ENCODE assay signal across 2 cellular contexts in the genomic region with DNA sequence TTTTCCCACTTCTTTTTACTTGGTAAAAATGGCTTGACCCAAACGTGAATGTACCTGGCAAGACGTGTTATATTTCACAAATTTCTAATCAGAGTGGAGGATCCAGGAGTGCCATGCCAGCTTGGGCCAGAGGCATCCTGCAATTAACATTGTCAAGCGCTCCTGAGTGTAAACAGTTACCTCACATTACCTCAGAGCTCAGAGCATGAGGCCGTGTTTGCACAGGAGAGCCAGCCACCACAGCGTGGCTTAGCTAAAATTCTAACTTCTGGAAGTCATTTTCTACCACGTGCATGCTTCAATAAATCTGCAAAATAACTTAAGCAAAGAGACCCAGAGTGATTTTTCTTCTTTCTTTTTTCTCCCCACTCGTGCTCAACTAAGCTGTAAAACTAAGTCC.
A peak's percentile ranks its signal among the peaks of the same experiment; 100 is the strongest.
TF ChIP-seq lines count a peak whose summit lies in the region.

No MANE protein-coding gene starts in this region.

TF ChIP-seq in liver, 16 proteins besides CTCF, POLR2A, EP300 and RAD21 (continued from another document):
- TF ChIP-seq, protein P1, sequence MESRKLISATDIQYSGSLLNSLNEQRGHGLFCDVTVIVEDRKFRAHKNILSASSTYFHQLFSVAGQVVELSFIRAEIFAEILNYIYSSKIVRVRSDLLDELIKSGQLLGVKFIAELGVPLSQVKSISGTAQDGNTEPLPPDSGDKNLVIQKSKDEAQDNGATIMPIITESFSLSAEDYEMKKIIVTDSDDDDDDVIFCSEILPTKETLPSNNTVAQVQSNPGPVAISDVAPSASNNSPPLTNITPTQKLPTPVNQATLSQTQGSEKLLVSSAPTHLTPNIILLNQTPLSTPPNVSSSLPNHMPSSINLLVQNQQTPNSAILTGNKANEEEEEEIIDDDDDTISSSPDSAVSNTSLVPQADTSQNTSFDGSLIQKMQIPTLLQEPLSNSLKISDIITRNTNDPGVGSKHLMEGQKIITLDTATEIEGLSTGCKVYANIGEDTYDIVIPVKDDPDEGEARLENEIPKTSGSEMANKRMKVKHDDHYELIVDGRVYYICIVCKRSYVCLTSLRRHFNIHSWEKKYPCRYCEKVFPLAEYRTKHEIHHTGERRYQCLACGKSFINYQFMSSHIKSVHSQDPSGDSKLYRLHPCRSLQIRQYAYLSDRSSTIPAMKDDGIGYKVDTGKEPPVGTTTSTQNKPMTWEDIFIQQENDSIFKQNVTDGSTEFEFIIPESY (IDR thresholded peaks at IDR 0.05), result no peak
- TF ChIP-seq JUND (IDR thresholded peaks at IDR 0.05) (peak in 1 of 2 donors; percentile 23), TAF1 (conservative IDR thresholded peaks at IDR 0.05) (no peak), GABPA (IDR thresholded peaks at IDR 0.05 in 1 of 2, conservative IDR thresholded peaks at IDR 0.05 in 1 of 2) (no peak), FOXA1 (IDR thresholded peaks at IDR 0.05) (peak; percentile 77), NR2F2 (IDR thresholded peaks at IDR 0.05) (no peak), RXRA (IDR thresholded peaks at IDR 0.05) (peak; percentile 68 to 83), YY1 (IDR thresholded peaks at IDR 0.05) (peak; percentile 70), HNF4G (IDR thresholded peaks at IDR 0.05) (no peak), FOXA2 (IDR thresholded peaks at IDR 0.05) (peak; percentile 88)
- TF ChIP-seq, protein P2, sequence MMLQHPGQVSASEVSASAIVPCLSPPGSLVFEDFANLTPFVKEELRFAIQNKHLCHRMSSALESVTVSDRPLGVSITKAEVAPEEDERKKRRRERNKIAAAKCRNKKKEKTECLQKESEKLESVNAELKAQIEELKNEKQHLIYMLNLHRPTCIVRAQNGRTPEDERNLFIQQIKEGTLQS (IDR thresholded peaks at IDR 0.05), result no peak
- TF ChIP-seq, protein P3, sequence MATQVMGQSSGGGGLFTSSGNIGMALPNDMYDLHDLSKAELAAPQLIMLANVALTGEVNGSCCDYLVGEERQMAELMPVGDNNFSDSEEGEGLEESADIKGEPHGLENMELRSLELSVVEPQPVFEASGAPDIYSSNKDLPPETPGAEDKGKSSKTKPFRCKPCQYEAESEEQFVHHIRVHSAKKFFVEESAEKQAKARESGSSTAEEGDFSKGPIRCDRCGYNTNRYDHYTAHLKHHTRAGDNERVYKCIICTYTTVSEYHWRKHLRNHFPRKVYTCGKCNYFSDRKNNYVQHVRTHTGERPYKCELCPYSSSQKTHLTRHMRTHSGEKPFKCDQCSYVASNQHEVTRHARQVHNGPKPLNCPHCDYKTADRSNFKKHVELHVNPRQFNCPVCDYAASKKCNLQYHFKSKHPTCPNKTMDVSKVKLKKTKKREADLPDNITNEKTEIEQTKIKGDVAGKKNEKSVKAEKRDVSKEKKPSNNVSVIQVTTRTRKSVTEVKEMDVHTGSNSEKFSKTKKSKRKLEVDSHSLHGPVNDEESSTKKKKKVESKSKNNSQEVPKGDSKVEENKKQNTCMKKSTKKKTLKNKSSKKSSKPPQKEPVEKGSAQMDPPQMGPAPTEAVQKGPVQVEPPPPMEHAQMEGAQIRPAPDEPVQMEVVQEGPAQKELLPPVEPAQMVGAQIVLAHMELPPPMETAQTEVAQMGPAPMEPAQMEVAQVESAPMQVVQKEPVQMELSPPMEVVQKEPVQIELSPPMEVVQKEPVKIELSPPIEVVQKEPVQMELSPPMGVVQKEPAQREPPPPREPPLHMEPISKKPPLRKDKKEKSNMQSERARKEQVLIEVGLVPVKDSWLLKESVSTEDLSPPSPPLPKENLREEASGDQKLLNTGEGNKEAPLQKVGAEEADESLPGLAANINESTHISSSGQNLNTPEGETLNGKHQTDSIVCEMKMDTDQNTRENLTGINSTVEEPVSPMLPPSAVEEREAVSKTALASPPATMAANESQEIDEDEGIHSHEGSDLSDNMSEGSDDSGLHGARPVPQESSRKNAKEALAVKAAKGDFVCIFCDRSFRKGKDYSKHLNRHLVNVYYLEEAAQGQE (IDR thresholded peaks at IDR 0.05), result peak; percentile 58
- TF ChIP-seq, protein P4, sequence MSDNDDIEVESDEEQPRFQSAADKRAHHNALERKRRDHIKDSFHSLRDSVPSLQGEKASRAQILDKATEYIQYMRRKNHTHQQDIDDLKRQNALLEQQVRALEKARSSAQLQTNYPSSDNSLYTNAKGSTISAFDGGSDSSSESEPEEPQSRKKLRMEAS (IDR thresholded peaks at IDR 0.05), result peak; percentile 91

TF ChIP-seq in HepG2, 621 proteins besides CTCF, POLR2A, EP300 and RAD21 (continued from another document):
- TF ChIP-seq, protein P5, sequence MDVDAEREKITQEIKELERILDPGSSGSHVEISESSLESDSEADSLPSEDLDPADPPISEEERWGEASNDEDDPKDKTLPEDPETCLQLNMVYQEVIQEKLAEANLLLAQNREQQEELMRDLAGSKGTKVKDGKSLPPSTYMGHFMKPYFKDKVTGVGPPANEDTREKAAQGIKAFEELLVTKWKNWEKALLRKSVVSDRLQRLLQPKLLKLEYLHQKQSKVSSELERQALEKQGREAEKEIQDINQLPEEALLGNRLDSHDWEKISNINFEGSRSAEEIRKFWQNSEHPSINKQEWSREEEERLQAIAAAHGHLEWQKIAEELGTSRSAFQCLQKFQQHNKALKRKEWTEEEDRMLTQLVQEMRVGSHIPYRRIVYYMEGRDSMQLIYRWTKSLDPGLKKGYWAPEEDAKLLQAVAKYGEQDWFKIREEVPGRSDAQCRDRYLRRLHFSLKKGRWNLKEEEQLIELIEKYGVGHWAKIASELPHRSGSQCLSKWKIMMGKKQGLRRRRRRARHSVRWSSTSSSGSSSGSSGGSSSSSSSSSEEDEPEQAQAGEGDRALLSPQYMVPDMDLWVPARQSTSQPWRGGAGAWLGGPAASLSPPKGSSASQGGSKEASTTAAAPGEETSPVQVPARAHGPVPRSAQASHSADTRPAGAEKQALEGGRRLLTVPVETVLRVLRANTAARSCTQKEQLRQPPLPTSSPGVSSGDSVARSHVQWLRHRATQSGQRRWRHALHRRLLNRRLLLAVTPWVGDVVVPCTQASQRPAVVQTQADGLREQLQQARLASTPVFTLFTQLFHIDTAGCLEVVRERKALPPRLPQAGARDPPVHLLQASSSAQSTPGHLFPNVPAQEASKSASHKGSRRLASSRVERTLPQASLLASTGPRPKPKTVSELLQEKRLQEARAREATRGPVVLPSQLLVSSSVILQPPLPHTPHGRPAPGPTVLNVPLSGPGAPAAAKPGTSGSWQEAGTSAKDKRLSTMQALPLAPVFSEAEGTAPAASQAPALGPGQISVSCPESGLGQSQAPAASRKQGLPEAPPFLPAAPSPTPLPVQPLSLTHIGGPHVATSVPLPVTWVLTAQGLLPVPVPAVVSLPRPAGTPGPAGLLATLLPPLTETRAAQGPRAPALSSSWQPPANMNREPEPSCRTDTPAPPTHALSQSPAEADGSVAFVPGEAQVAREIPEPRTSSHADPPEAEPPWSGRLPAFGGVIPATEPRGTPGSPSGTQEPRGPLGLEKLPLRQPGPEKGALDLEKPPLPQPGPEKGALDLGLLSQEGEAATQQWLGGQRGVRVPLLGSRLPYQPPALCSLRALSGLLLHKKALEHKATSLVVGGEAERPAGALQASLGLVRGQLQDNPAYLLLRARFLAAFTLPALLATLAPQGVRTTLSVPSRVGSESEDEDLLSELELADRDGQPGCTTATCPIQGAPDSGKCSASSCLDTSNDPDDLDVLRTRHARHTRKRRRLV (CRISPR knock-in tag; IDR thresholded peaks at IDR 0.05), result no peak
